ENCODE assay signal across 8 cellular contexts in genomic region chr10:30392564-30392990, GRCh38. TPM values are rescaled to one million over a fixed set of nuclear protein-coding genes. Genes with fewer than 3 reads are reported as not detected.
DNase-seq lines count a peak whose midpoint lies in the region; ATAC-seq, FAIRE-seq and TF ChIP-seq lines count a peak whose summit lies in the region.

No MANE protein-coding gene starts in this region.

- DNase-seq in G401 (ENCODE audit: low spot score) (peak; percentile 34), H54 (ENCODE audit: insufficient read length, low spot score) (peak; percentile 78), MG63 (peak; percentile 59), T-helper 17 cell (peak; percentile 49 to 66 (median 51)), amniotic epithelial cell (ENCODE audit: low read depth) (peak; percentile 40), right atrium auricular region (ENCODE audit: low spot score) (no peak), retina (peak; percentile 86), cerebellar nuclear complex (lab: John Stamatoyannopoulos, UW) (no peak)

- TF ChIP-seq POLR2A in H54 (IDR thresholded peaks at IDR 0.05; ENCODE audit: low read depth, low read length) = no peak

- H3K4me3 ChIP-seq in MG63 (no peak overlapping the region), right atrium auricular region (peak overlapping the region in 1 of 2 donors; percentile 21)

- H3K9me3 ChIP-seq in MG63 (no peaks in the 10 kb centered on the region), T-helper 17 cell (ENCODE audit: control insufficient read depth, low read length, poor library complexity, severe bottlenecking) (no peaks in the 10 kb centered on the region), right atrium auricular region (no peaks in the 10 kb centered on the region)

- in situ Hi-C loops in G401 (cut with HindIII; ENCODE audit: low sequenced_read_pairs) = no loop called here

- no peak overlapping the region for H3K27ac ChIP-seq in right atrium auricular region

- peak; percentile 69 for FAIRE-seq in H54 (lab: Jason Lieb, UNC)

- peaks cover 3% of the 10 kb centered on the region for H3K36me3 Mint-ChIP-seq in T-helper 17 cell (ENCODE audit: low read depth)

- H3K4me3 Mint-ChIP-seq in T-helper 17 cell = no peak overlapping the region

- no peaks in the 10 kb centered on the region for H3K36me3 ChIP-seq in MG63
- no peaks in the 10 kb centered on the region for H3K36me3 ChIP-seq in right atrium auricular region

- peaks cover 14% of the 10 kb centered on the region for H3K27me3 ChIP-seq in MG63
- H3K27me3 ChIP-seq in right atrium auricular region = no peaks in the 10 kb centered on the region

- no peak overlapping the region for H3K27ac Mint-ChIP-seq in T-helper 17 cell

- ATAC-seq in T-helper 17 cell = peak; percentile 100

- H3K4me1 ChIP-seq in right atrium auricular region = peaks cover 0 to 17% of the 10 kb centered on the region in 2 donors

- peak; percentile 90 to 99 for TF ChIP-seq CTCF in right atrium auricular region (IDR thresholded peaks at IDR 0.05)

- peaks cover 11% of the 10 kb centered on the region for H3K4me1 Mint-ChIP-seq in T-helper 17 cell

- H3K27me3 Mint-ChIP-seq in T-helper 17 cell = peaks cover 50% of the 10 kb centered on the region

RNA-seq across cellular contexts. Expression of gene MAP3K8, which starts 41.4 kb away (rescaled TPM):
- total RNA-seq in G401 (2014; rRNA removed; shearing (Covaris generic)) = 6.1 and 10.7 TPM in 2 replicates
- total RNA-seq in MG63 (2014; rRNA removed; shearing (Covaris generic); ENCODE audit: low replicate concordance) = 0.10 and 1.4 TPM in 2 replicates
- total RNA-seq in T-helper 17 cell = 10 to 100 TPM; 26.2 to 38.8 TPM
- 10 to 100 TPM; 10.6 to 18.9 TPM for total RNA-seq in right atrium auricular region

RNA-seq across cellular contexts. Expression of gene MTPAP, which starts 43.5 kb away (rescaled TPM):
- 17.5 and 19.3 TPM in 2 replicates for total RNA-seq in G401 (2014; rRNA removed; shearing (Covaris generic))
- total RNA-seq in MG63 (2014; rRNA removed; shearing (Covaris generic); ENCODE audit: low replicate concordance) = 17.9 and 25.9 TPM in 2 replicates
- 10 to 100 TPM; 26.3 to 35.8 TPM for total RNA-seq in T-helper 17 cell
- total RNA-seq in right atrium auricular region = 10 to 100 TPM; 14.9 to 18.8 TPM

Comparison
In these comparisons a context has a peak if more than half of its experiments do, and no peak if none do; other contexts are left out.
1. DNase-seq: peak in G401 (single experiment), H54 (single experiment), MG63 (single experiment), T-helper 17 cell (3 of 3), amniotic epithelial cell (single experiment) and retina (single experiment); none in right atrium auricular region (single experiment) and cerebellar nuclear complex (0 of 2).